9 cellular contexts compared by ENCODE assay signal in the genomic region with DNA sequence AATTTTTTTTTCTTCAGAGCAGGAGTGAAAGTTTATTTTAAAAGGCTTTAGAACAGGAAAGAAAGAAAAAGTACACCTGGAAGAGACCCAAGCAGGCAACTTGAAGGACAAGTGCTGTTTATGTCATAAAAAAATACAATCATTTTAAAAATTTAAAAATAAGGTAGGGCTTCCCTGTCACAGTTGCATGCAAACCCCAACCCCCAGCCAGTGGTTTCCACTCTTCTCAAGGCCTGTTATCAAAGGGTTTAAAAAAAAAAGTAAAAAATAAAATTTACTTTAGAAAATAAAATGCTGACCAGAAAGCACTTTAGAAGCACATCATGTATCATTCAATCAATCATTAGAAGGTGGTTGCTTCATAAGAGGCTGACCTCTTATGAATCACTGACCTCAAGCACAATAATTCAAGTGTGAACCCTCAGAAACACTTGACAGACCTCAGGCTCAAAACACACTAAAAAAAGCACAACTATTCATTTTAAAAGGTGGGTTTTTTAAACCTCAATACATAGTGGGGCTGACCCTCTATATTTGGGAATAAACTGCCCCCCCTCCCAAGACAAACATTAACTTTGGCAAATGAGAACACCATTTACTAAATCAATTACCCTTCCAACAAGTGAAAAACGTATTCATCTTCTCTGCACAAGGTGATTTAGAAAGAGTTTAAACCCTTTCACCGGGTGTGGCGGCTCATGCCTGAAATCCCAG. TPM values are rescaled to one million over a fixed set of nuclear protein-coding genes. Genes with fewer than 3 reads are reported as not detected.
A peak's percentile ranks its signal among the peaks of the same experiment; 100 is the strongest.
DNase-seq lines count a peak whose midpoint lies in the region; ATAC-seq and TF ChIP-seq lines count a peak whose summit lies in the region.
"Had no signal": no experiment of that assay in that cellular context is flagged by ENCODE, and none has a peak within 500 bp of the region (broad histone marks: within the 10 kb centered on the region; RNA-seq: fewer than 3 reads in every experiment).

No MANE protein-coding gene starts in this region.

- ATAC-seq in HG03139 (IDR thresholded peaks at IDR 0.05; ENCODE audit: unreplicated experiment): peak; percentile 59
- ATAC-seq in GM18868 (IDR thresholded peaks at IDR 0.05; ENCODE audit: unreplicated experiment): no peak

- DNase-seq in GM03348 (ENCODE audit: low spot score): peak; percentile 37
- peak; percentile 26 for DNase-seq in astrocyte of the hippocampus (ENCODE audit: low read depth, low spot score)
- no peak for DNase-seq in progenitor cell of endocrine pancreas (ENCODE audit: low spot score, unreplicated experiment)
- DNase-seq in central memory CD4-positive, alpha-beta T cell: no peak
- no peak for DNase-seq in activated CD8-positive, alpha-beta memory T cell treated with anti-CD3 and anti-CD28 coated beads, Interleukin-2, amount 50 U/mL, for 4 hours
- DNase-seq in dedifferentiated amniotic fluid mesenchymal stem cell (ENCODE audit: extremely low spot score): no peak

- no peak overlapping the region for H3K4me3 Mint-ChIP-seq in progenitor cell of endocrine pancreas (ENCODE audit: low read depth)

- peaks cover 3% of the 10 kb centered on the region for H3K36me3 Mint-ChIP-seq in progenitor cell of endocrine pancreas (ENCODE audit: insufficient read depth)

- H3K4me1 Mint-ChIP-seq in progenitor cell of endocrine pancreas (ENCODE audit: low read depth): peaks cover 7% of the 10 kb centered on the region

- no peak for TF ChIP-seq CTCF in progenitor cell of endocrine pancreas (IDR thresholded peaks at IDR 0.05; ENCODE audit: unreplicated experiment)

- no peaks in the 10 kb centered on the region for H3K9me3 Mint-ChIP-seq in progenitor cell of endocrine pancreas (ENCODE audit: low read depth)
- H3K9me3 Mint-ChIP-seq: IgD-negative memory B cell had no signal

- H3K27me3 Mint-ChIP-seq in progenitor cell of endocrine pancreas: no peaks in the 10 kb centered on the region
- H3K27me3 Mint-ChIP-seq: IgD-negative memory B cell had no signal

- peak overlapping the region; percentile 20 for H3K27ac Mint-ChIP-seq in progenitor cell of endocrine pancreas

RNA-seq across cellular contexts. Expression of gene ILRUN, which starts 15.6 kb away (rescaled TPM):
- total RNA-seq in progenitor cell of endocrine pancreas: 55.2 and 56.3 TPM in 2 replicates

Comparison
In these comparisons a context has a peak if more than half of its experiments do, and no peak if none do; other contexts are left out.
1. DNase-seq: peak in GM03348 (single experiment) and astrocyte of the hippocampus (single experiment); none in progenitor cell of endocrine pancreas (single experiment), central memory CD4-positive, alpha-beta T cell (single experiment), activated CD8-positive, alpha-beta memory T cell treated with anti-CD3 and anti-CD28 coated beads, Interleukin-2, amount 50 U/mL, for 4 hours (single experiment) and dedifferentiated amniotic fluid mesenchymal stem cell (single experiment).